ENCODE assay signal across 8 cellular contexts in genomic region chr2:26298638-26299393, GRCh38. TPM values are rescaled to one million over a fixed set of nuclear protein-coding genes. Genes with fewer than 3 reads are reported as not detected.
DNase-seq lines count a peak whose midpoint lies in the region; TF ChIP-seq lines count a peak whose summit lies in the region.

No MANE protein-coding gene starts in this region.

- peak overlapping the region; percentile 80 to 91 for H3K27ac ChIP-seq in coronary artery
- peak overlapping the region; percentile 76 to 96 for H3K27ac ChIP-seq in liver (ENCODE audit: low read depth in 1 of 2, low read length in 2 of 2)

- TF ChIP-seq CTCF in GM12864 (IDR thresholded peaks at IDR 0.05; ENCODE audit: low read depth, low read length, missing control alignments), result no peak
- TF ChIP-seq CTCF in coronary artery (IDR thresholded peaks at IDR 0.05), result no peak
- no peak for TF ChIP-seq CTCF in liver (IDR thresholded peaks at IDR 0.05; ENCODE audit: low read depth, low read length, missing input control)

- peaks cover 0 to 10% (median 2%) of the 10 kb centered on the region in 4 donors for H3K4me1 ChIP-seq in liver (ENCODE audit: control insufficient read depth in 4 of 4, insufficient read depth in 4 of 4, low read length in 3 of 4)

- TF ChIP-seq RAD21 in liver (IDR thresholded peaks at IDR 0.05), result no peak

- H3K9ac ChIP-seq in liver (ENCODE audit: low read depth in 1 of 2, low read length in 2 of 2), result peak overlapping the region; percentile 76 to 90

- WGBS in liver, result 16% methylated on average over 30 of the region's 30 CpGs

- H3K4me3 ChIP-seq in GM12864 (ENCODE audit: low read depth, low read length) (peak overlapping the region; percentile 48), coronary artery (peak overlapping the region; percentile 76), liver (ENCODE audit: low read depth in 1 of 3, low read length in 3 of 3) (peak overlapping the region; percentile 61 to 93 (median 90))

- H3K36me3 ChIP-seq in liver (ENCODE audit: control insufficient read depth in 4 of 4, insufficient read depth in 3 of 4, low read depth in 1 of 4, low read length in 3 of 4), result no peaks in the 10 kb centered on the region

- H3K9me3 ChIP-seq in liver (ENCODE audit: control insufficient read depth in 4 of 4, low read length in 3 of 4), result no peaks in the 10 kb centered on the region

- no peaks in the 10 kb centered on the region for H3K27me3 ChIP-seq in liver (ENCODE audit: control insufficient read depth in 4 of 4, insufficient read depth in 4 of 4, low read length in 3 of 4)

- DNase-seq in GM12864 (ENCODE audit: low read depth) (no peak), T follicular helper cell (ENCODE audit: low read depth) (peak; percentile 18), coronary artery (ENCODE audit: low spot score) (peak; percentile 78), NCI-H82 (lab: John Stamatoyannopoulos, UW) (no peak), NCI-H82 treated with DMSO at 0.1 percent for 48 hours (lab: John Stamatoyannopoulos, UW; ENCODE audit: unreplicated experiment) (no peak), SIG-M5 (lab: John Stamatoyannopoulos, UW) (no peak)
- DNase-seq in stimulated activated CD8-positive, alpha-beta memory T cell treated with anti-CD3 and anti-CD28 coated beads, Interleukin-7, amount 100 ng/mL, for 1 hour (ENCODE audit: low read depth in 2 of 2), result peak; percentile 4 to 5

TF ChIP-seq in liver, 16 proteins besides CTCF, POLR2A, EP300 and RAD21:
- no peak for TF ChIP-seq FOXA2 (IDR thresholded peaks at IDR 0.05)
- TF ChIP-seq, protein P1, sequence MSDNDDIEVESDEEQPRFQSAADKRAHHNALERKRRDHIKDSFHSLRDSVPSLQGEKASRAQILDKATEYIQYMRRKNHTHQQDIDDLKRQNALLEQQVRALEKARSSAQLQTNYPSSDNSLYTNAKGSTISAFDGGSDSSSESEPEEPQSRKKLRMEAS (IDR thresholded peaks at IDR 0.05), result peak; percentile 50

RNA-seq across cellular contexts. Expression of gene SELENOI, which starts 47.1 kb away (rescaled TPM):
- 10 to 100 TPM; 24.6 to 55.9 TPM for total RNA-seq in liver
- polyA plus RNA-seq in liver, result 10 to 100 TPM in 1 of 2 donors, 1 to 10 TPM in 1; 6.2 to 10.3 TPM

RNA-seq across cellular contexts. Expression of gene ADGRF3, which starts 47.8 kb away (rescaled TPM):
- under 1 TPM; 0.09 to 0.25 TPM for total RNA-seq in liver
- under 1 TPM; 0.07 to 0.10 TPM for polyA plus RNA-seq in liver

RNA-seq across cellular contexts. Expression of gene HADHB, which starts 54.1 kb away (rescaled TPM):
- total RNA-seq in liver, result 100 to 1,000 TPM; 103 to 255 TPM
- polyA plus RNA-seq in liver, result 100 to 1,000 TPM; 266 to 284 TPM

RNA-seq across cellular contexts. Expression of gene HADHA, which starts 54.4 kb away (rescaled TPM):
- total RNA-seq in liver, result 100 to 1,000 TPM; 101 to 276 TPM
- 100 to 1,000 TPM; 126 to 191 TPM for polyA plus RNA-seq in liver

Comparison
In these comparisons a context has a peak if more than half of its experiments do, and no peak if none do; other contexts are left out.
1. DNase-seq: peak in T follicular helper cell (single experiment), coronary artery (single experiment) and stimulated activated CD8-positive, alpha-beta memory T cell treated with anti-CD3 and anti-CD28 coated beads, Interleukin-7, amount 100 ng/mL, for 1 hour (2 of 2); none in GM12864 (single experiment), NCI-H82 (single experiment), NCI-H82 treated with DMSO at 0.1 percent for 48 hours (single experiment) and SIG-M5 (single experiment).
2. Peak in every context shown above with its lines, with median percentiles within 50 percentile points of each other: H3K4me3 ChIP-seq.